ENCODE assay signal across 12 cellular contexts in the genomic region with DNA sequence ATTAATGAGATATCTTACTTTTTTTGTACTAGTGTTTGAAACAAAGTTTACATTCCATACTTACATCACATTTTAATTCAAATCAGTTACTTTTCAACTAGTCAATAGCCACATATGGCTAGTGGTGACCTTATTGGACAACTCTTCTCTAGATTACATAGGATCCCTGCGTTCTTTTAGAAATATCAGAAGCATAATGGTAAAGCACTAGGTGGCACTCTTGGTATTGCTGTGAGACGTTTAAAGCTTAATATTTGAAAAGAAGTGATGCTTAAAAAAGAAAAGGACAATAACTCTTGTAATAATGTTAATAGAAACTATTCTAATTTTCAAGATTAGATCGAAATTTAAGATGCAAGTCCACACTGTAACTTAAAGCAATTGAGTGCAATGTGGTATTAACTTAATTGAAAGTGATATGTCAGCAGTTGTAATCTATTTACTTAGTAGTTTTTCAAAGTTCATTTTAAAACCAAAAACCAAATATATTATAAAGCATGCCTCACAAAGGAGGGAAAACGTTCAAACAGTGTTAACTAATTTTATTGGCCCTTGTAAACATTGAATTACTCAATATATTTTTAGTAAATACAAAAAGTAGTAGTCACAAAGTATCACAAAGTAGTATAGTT.
DNase-seq lines count a peak whose midpoint lies in the region; ATAC-seq, FAIRE-seq and TF ChIP-seq lines count a peak whose summit lies in the region.
"Had no signal": no experiment of that assay in that cellular context is flagged by ENCODE, and none has a peak within 500 bp of the region (broad histone marks: within the 10 kb centered on the region; RNA-seq: fewer than 3 reads in every experiment).

No MANE protein-coding gene starts in this region.

- peak; percentile 19 for TF ChIP-seq CTCF in GM10266 (IDR thresholded peaks at IDR 0.05; ENCODE audit: control insufficient read depth, insufficient read depth, low read depth, missing control alignments)
- peak; percentile 62 for TF ChIP-seq CTCF in foreskin keratinocyte (conservative IDR thresholded peaks at IDR 0.05)

- no peak for DNase-seq in GM10266 (ENCODE audit: extremely low spot score)
- peak; percentile 65 for DNase-seq in RCC 7860 (ENCODE audit: low spot score)
- peak in 1 of 2 donors; percentile 25 for DNase-seq in foreskin keratinocyte
- DNase-seq in kidney glomerular epithelial cell (lab: John Stamatoyannopoulos, UW): no peak
- no peak for DNase-seq in H54 (ENCODE audit: insufficient read length, low spot score)
- DNase-seq: effector CD8-positive, alpha-beta T cell; GDM1; psoas muscle; T-helper 9 cell had no signal

- H3K4me1 ChIP-seq in foreskin keratinocyte: no peaks in the 10 kb centered on the region
- H3K4me1 ChIP-seq: psoas muscle had no signal

- no peak overlapping the region for H3K27ac ChIP-seq in foreskin keratinocyte
- H3K27ac ChIP-seq: psoas muscle had no signal

- no peaks in the 10 kb centered on the region for H3K27me3 ChIP-seq in foreskin keratinocyte

- ATAC-seq in foreskin keratinocyte (no peak), HG03196 (IDR thresholded peaks at IDR 0.05; ENCODE audit: unreplicated experiment) (no peak), GM18520 (IDR thresholded peaks at IDR 0.05; ENCODE audit: unreplicated experiment) (no peak)
- ATAC-seq: psoas muscle had no signal

- FAIRE-seq in A204.1 (lab: Jason Lieb, UNC): peak; percentile 94
- FAIRE-seq in RCC 7860 (lab: Jason Lieb, UNC): peak; percentile 78
- FAIRE-seq in H54 (lab: Jason Lieb, UNC): no peak

- TF ChIP-seq POLR2A in H54 (IDR thresholded peaks at IDR 0.05; ENCODE audit: low read depth, low read length): no peak
